1 cellular context compared by ENCODE assay signal in the genomic region with DNA sequence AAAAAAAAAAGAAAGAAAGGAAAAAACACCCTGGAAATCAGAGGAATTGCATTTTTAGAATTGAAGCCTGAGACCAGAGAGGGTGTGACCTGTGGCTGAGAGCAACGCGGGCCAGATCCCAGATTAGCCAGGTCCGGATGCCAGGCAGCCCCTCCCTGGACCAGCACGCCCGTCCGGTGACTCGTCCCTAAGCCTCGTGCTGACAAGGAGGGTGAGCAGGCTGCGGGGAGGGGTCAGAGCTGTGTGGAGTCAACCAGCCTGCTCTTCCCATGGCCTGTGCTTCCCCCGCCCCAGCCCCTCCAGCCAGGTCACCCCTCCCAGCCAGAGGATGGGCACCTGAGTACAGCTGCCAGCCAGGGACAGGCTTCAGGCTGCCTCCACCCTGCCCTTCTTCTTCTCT.
A peak's percentile ranks its signal among the peaks of the same experiment; 100 is the strongest.
TF ChIP-seq lines count a peak whose summit lies in the region.

No MANE protein-coding gene starts in this region.

TF ChIP-seq in K562, 482 proteins besides CTCF, POLR2A, EP300 and RAD21 (continued from another document):
- TF ChIP-seq, protein P1, sequence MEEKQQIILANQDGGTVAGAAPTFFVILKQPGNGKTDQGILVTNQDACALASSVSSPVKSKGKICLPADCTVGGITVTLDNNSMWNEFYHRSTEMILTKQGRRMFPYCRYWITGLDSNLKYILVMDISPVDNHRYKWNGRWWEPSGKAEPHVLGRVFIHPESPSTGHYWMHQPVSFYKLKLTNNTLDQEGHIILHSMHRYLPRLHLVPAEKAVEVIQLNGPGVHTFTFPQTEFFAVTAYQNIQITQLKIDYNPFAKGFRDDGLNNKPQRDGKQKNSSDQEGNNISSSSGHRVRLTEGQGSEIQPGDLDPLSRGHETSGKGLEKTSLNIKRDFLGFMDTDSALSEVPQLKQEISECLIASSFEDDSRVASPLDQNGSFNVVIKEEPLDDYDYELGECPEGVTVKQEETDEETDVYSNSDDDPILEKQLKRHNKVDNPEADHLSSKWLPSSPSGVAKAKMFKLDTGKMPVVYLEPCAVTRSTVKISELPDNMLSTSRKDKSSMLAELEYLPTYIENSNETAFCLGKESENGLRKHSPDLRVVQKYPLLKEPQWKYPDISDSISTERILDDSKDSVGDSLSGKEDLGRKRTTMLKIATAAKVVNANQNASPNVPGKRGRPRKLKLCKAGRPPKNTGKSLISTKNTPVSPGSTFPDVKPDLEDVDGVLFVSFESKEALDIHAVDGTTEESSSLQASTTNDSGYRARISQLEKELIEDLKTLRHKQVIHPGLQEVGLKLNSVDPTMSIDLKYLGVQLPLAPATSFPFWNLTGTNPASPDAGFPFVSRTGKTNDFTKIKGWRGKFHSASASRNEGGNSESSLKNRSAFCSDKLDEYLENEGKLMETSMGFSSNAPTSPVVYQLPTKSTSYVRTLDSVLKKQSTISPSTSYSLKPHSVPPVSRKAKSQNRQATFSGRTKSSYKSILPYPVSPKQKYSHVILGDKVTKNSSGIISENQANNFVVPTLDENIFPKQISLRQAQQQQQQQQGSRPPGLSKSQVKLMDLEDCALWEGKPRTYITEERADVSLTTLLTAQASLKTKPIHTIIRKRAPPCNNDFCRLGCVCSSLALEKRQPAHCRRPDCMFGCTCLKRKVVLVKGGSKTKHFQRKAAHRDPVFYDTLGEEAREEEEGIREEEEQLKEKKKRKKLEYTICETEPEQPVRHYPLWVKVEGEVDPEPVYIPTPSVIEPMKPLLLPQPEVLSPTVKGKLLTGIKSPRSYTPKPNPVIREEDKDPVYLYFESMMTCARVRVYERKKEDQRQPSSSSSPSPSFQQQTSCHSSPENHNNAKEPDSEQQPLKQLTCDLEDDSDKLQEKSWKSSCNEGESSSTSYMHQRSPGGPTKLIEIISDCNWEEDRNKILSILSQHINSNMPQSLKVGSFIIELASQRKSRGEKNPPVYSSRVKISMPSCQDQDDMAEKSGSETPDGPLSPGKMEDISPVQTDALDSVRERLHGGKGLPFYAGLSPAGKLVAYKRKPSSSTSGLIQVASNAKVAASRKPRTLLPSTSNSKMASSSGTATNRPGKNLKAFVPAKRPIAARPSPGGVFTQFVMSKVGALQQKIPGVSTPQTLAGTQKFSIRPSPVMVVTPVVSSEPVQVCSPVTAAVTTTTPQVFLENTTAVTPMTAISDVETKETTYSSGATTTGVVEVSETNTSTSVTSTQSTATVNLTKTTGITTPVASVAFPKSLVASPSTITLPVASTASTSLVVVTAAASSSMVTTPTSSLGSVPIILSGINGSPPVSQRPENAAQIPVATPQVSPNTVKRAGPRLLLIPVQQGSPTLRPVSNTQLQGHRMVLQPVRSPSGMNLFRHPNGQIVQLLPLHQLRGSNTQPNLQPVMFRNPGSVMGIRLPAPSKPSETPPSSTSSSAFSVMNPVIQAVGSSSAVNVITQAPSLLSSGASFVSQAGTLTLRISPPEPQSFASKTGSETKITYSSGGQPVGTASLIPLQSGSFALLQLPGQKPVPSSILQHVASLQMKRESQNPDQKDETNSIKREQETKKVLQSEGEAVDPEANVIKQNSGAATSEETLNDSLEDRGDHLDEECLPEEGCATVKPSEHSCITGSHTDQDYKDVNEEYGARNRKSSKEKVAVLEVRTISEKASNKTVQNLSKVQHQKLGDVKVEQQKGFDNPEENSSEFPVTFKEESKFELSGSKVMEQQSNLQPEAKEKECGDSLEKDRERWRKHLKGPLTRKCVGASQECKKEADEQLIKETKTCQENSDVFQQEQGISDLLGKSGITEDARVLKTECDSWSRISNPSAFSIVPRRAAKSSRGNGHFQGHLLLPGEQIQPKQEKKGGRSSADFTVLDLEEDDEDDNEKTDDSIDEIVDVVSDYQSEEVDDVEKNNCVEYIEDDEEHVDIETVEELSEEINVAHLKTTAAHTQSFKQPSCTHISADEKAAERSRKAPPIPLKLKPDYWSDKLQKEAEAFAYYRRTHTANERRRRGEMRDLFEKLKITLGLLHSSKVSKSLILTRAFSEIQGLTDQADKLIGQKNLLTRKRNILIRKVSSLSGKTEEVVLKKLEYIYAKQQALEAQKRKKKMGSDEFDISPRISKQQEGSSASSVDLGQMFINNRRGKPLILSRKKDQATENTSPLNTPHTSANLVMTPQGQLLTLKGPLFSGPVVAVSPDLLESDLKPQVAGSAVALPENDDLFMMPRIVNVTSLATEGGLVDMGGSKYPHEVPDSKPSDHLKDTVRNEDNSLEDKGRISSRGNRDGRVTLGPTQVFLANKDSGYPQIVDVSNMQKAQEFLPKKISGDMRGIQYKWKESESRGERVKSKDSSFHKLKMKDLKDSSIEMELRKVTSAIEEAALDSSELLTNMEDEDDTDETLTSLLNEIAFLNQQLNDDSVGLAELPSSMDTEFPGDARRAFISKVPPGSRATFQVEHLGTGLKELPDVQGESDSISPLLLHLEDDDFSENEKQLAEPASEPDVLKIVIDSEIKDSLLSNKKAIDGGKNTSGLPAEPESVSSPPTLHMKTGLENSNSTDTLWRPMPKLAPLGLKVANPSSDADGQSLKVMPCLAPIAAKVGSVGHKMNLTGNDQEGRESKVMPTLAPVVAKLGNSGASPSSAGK (IDR thresholded peaks at IDR 0.05): peak; percentile 48
- TF ChIP-seq SRF (CRISPR knock-in tag; IDR thresholded peaks at IDR 0.05): peak in 1 of 2 experiments; percentile 29; a peak in 1 of 4 replicates
- no peak for TF ChIP-seq MCM2 (IDR thresholded peaks at IDR 0.05; ENCODE audit: low read depth)
- no peak for TF ChIP-seq SP1 (CRISPR knock-in tag; IDR thresholded peaks at IDR 0.05)
- TF ChIP-seq, protein P2, sequence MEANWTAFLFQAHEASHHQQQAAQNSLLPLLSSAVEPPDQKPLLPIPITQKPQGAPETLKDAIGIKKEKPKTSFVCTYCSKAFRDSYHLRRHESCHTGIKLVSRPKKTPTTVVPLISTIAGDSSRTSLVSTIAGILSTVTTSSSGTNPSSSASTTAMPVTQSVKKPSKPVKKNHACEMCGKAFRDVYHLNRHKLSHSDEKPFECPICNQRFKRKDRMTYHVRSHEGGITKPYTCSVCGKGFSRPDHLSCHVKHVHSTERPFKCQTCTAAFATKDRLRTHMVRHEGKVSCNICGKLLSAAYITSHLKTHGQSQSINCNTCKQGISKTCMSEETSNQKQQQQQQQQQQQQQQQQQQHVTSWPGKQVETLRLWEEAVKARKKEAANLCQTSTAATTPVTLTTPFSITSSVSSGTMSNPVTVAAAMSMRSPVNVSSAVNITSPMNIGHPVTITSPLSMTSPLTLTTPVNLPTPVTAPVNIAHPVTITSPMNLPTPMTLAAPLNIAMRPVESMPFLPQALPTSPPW (CRISPR knock-in tag; IDR thresholded peaks at IDR 0.05): peak; percentile 40; the same call in 1 of the 2 replicates
- peak; percentile 30; the same call in 1 of the 2 replicates for TF ChIP-seq DPF2 (IDR thresholded peaks at IDR 0.05)
- TF ChIP-seq, protein P3, sequence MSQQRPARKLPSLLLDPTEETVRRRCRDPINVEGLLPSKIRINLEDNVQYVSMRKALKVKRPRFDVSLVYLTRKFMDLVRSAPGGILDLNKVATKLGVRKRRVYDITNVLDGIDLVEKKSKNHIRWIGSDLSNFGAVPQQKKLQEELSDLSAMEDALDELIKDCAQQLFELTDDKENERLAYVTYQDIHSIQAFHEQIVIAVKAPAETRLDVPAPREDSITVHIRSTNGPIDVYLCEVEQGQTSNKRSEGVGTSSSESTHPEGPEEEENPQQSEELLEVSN (IDR thresholded peaks at IDR 0.05; ENCODE audit: borderline replicate concordance in 1 of 2, extremely low read depth in 1 of 2, insufficient read depth in 1 of 2, insufficient read length in 1 of 2, low read depth in 1 of 2, low read length in 1 of 2, poor library complexity in 1 of 2, severe bottlenecking in 1 of 2): peak in 1 of 2 experiments; percentile 37
- peak; percentile 90 for TF ChIP-seq ETV1 (tag; conservative IDR thresholded peaks at IDR 0.05; ENCODE audit: low read depth)
